In the genomic region with DNA sequence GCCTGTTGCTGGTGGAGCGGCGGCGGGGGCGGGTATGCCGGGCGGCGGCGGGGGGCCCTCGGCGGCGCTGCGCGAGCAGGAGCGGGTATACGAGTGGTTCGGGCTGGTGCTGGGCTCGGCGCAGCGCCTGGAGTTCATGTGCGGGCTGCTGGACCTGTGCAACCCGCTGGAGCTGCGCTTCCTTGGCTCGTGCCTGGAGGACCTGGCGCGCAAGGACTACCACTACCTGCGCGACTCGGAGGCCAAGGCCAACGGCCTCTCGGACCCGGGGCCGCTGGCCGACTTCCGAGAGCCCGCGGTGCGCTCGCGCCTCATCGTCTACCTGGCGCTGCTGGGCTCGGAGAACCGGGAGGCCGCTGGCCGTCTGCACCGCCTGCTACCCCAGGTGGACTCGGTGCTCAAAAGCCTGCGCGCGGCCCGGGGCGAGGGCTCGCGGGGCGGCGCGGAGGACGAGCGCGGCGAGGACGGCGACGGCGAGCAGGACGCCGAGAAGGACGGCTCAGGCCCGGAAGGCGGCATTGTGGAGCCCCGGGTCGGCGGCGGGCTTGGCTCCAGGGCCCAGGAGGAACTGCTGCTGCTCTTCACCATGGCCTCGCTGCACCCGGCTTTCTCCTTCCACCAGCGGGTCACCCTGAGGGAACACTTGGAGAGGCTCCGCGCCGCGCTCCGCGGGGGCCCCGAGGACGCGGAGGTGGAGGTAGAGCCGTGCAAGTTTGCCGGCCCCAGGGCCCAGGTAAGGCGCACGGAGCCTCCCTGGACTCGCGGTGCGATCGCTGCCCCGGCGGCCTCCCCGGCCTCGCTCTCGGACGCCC, we compare ENCODE assay signal across 8 cellular contexts. TPM values are rescaled to one million over a fixed set of nuclear protein-coding genes. Genes with fewer than 3 reads are reported as not detected.
DNase-seq lines count a peak whose midpoint lies in the region; ATAC-seq and TF ChIP-seq lines count a peak whose summit lies in the region.

No MANE protein-coding gene starts in this region.

- TF ChIP-seq POLR2A in upper lobe of left lung (IDR thresholded peaks at IDR 0.05) = peak in 1 of 4 donors; percentile 22

- H3K27me3 Mint-ChIP-seq in glutamatergic neuron (ENCODE audit: unreplicated experiment) = peaks cover 12% of the 10 kb centered on the region
- peaks cover 4% of the 10 kb centered on the region for H3K27me3 Mint-ChIP-seq in osteocyte (ENCODE audit: unreplicated experiment)

- H3K27ac ChIP-seq in SJCRH30 (no peak overlapping the region), upper lobe of left lung (peak overlapping the region; percentile 94 to 98 (median 96))

- H3K36me3 ChIP-seq in SJCRH30 (no peaks in the 10 kb centered on the region), upper lobe of left lung (no peaks in the 10 kb centered on the region)

- H3K4me1 ChIP-seq in SJCRH30 = peaks cover 6% of the 10 kb centered on the region
- H3K4me1 ChIP-seq in upper lobe of left lung = peaks cover 22 to 37% (median 25%) of the 10 kb centered on the region in 4 donors

- peak overlapping the region; percentile 81 for H3K4me3 Mint-ChIP-seq in glutamatergic neuron (ENCODE audit: unreplicated experiment)
- peak overlapping the region; percentile 83 for H3K4me3 Mint-ChIP-seq in osteocyte (ENCODE audit: unreplicated experiment)

- H3K4me3 ChIP-seq in SJCRH30 (peak overlapping the region; percentile 79), upper lobe of left lung (peak overlapping the region; percentile 61 to 90 (median 74))

- H3K4me1 Mint-ChIP-seq in glutamatergic neuron (ENCODE audit: low read depth, unreplicated experiment) (peaks cover 20% of the 10 kb centered on the region), osteocyte (ENCODE audit: unreplicated experiment) (peaks cover 22% of the 10 kb centered on the region)

- TF ChIP-seq CTCF in glutamatergic neuron (IDR thresholded peaks at IDR 0.05; ENCODE audit: partially characterized antibody, unreplicated experiment) (no peak), osteocyte (IDR thresholded peaks at IDR 0.05) (no peak), upper lobe of left lung (IDR thresholded peaks at IDR 0.05) (no peak)

- no peaks in the 10 kb centered on the region for H3K36me3 Mint-ChIP-seq in glutamatergic neuron (ENCODE audit: unreplicated experiment)
- H3K36me3 Mint-ChIP-seq in osteocyte (ENCODE audit: unreplicated experiment) = no peaks in the 10 kb centered on the region

- H3K27me3 ChIP-seq in SJCRH30 (no peaks in the 10 kb centered on the region), upper lobe of left lung (no peaks in the 10 kb centered on the region)

- H3K9me3 ChIP-seq in SJCRH30 (replicated peaks) = no peaks in the 10 kb centered on the region
- no peaks in the 10 kb centered on the region for H3K9me3 ChIP-seq in upper lobe of left lung

- H3K9me3 Mint-ChIP-seq in glutamatergic neuron (ENCODE audit: unreplicated experiment) (peaks cover 11% of the 10 kb centered on the region), osteocyte (ENCODE audit: unreplicated experiment) (no peaks in the 10 kb centered on the region)

- TF ChIP-seq EP300 in upper lobe of left lung (IDR thresholded peaks at IDR 0.05) = no peak

- H3K27ac Mint-ChIP-seq in glutamatergic neuron (ENCODE audit: unreplicated experiment) (no peak overlapping the region), osteocyte (ENCODE audit: unreplicated experiment) (peak overlapping the region; percentile 89)

- in situ Hi-C loops in Caki2 (cut with HindIII; ENCODE audit: low pct_unique_long_range_greater_than_20kb, low sequenced_read_pairs) = no loop called here

- ATAC-seq in HG03175 (IDR thresholded peaks at IDR 0.05; ENCODE audit: unreplicated experiment) (peak; percentile 7), upper lobe of left lung (ENCODE audit: low FRiP score in 2 of 2) (no peak), HG03442 (IDR thresholded peaks at IDR 0.05; ENCODE audit: unreplicated experiment) (no peak)

- DNase-seq in Caki2 (ENCODE audit: low read depth) = peak; percentile 39
- DNase-seq in SJCRH30 = peak; percentile 13 to 31
- peak; percentile 69 for DNase-seq in activated naive CD4-positive, alpha-beta T cell treated with anti-CD3 and anti-CD28 coated beads, Interleukin-2, amount 50 U/mL, for 16 hours
- DNase-seq in glutamatergic neuron = peak; percentile 60
- no peak for DNase-seq in osteocyte (ENCODE audit: extremely low spot score, unreplicated experiment)
- peak; percentile 60 to 93 for DNase-seq in upper lobe of left lung

- 0% methylated on average over 25 of the region's 100 CpGs; no CpG with 5 or more reads in 1 of the 2 donors for WGBS in upper lobe of left lung, 2 donors

RNA-seq across cellular contexts. Expression of a gene that starts 1.0 kb away (rescaled TPM):
- 3.2 and 15.5 TPM in 2 replicates for total RNA-seq in Caki2 (2014; rRNA removed; shearing (Covaris generic); ENCODE audit: low replicate concordance)
- total RNA-seq in SJCRH30 (2014; rRNA removed; shearing (Covaris generic)) = 4.0 and 4.5 TPM in 2 replicates
- total RNA-seq in glutamatergic neuron (ENCODE audit: unreplicated experiment) (9.9 TPM), osteocyte (10.3 and 11.2 TPM in 2 replicates), upper lobe of left lung (10 to 100 TPM; 29.9 to 60.8 (median 40.6) TPM)
